1 cellular context compared by ENCODE assay signal in genomic region chr2:11617527-11617926, GRCh38.
A peak's percentile ranks its signal among the peaks of the same experiment; 100 is the strongest.
TF ChIP-seq lines count a peak whose summit lies in the region.

No MANE protein-coding gene starts in this region.

TF ChIP-seq in HepG2, 621 proteins besides CTCF, POLR2A, EP300 and RAD21:
- TF ChIP-seq GTF3A (CRISPR knock-in tag; conservative IDR thresholded peaks at IDR 0.05) (no peak), LCORL (IDR thresholded peaks at IDR 0.05) (no peak), LCORL (CRISPR knock-in tag; IDR thresholded peaks at IDR 0.05) (no peak), KDM1A (CRISPR knock-in tag; IDR thresholded peaks at IDR 0.05) (no peak), RBM22 (optimal IDR thresholded peaks at IDR 0.05; ENCODE audit: low read length) (peak; percentile 67), ZNF30 (CRISPR knock-in tag; IDR thresholded peaks at IDR 0.05) (no peak), HNRNPK (IDR thresholded peaks at IDR 0.05; ENCODE audit: low read depth, low read length, poor library complexity, severe bottlenecking) (no peak), ZNF260 (CRISPR knock-in tag; IDR thresholded peaks at IDR 0.05; ENCODE audit: borderline replicate concordance, low read depth) (no peak), KAT2B (IDR thresholded peaks at IDR 0.05; ENCODE audit: borderline replicate concordance, low read depth, low read length) (no peak), ZNF142 (CRISPR knock-in tag; IDR thresholded peaks at IDR 0.05) (no peak), ZSCAN31 (CRISPR knock-in tag; IDR thresholded peaks at IDR 0.05; ENCODE audit: low read depth) (no peak), PBX3 (CRISPR knock-in tag; IDR thresholded peaks at IDR 0.05; ENCODE audit: borderline replicate concordance) (no peak), NFIB (CRISPR knock-in tag; IDR thresholded peaks at IDR 0.05; ENCODE audit: borderline replicate concordance) (no peak), ZFP90 (CRISPR knock-in tag; IDR thresholded peaks at IDR 0.05; ENCODE audit: borderline replicate concordance) (no peak), TOE1 (CRISPR knock-in tag; IDR thresholded peaks at IDR 0.05) (no peak), CERS6 (CRISPR knock-in tag; IDR thresholded peaks at IDR 0.05) (0 out of 2 replicates have a peak, but pooled peaks have one; percentile 11), TRIM22 (IDR thresholded peaks at IDR 0.05) (no peak), TCF12 (IDR thresholded peaks at IDR 0.05) (no peak), TCF12 (CRISPR knock-in tag; IDR thresholded peaks at IDR 0.05) (no peak)
